ENCODE assay signal across 8 cellular contexts in genomic region chr15:82810061-82810862, GRCh38. TPM values are rescaled to one million over a fixed set of nuclear protein-coding genes. Genes with fewer than 3 reads are reported as not detected.
DNase-seq lines count a peak whose midpoint lies in the region; ATAC-seq lines count a peak whose summit lies in the region.

No MANE protein-coding gene starts in this region.

- no peak overlapping the region for H4K91ac ChIP-seq in neuronal stem cell (ENCODE audit: low read depth, low read length, poor library complexity)

- no peaks in the 10 kb centered on the region for H3K9me3 ChIP-seq in neuronal stem cell (replicated peaks in 1 of 2; ENCODE audit: control insufficient read depth in 2 of 2, insufficient read depth in 1 of 2, low read depth in 1 of 2, low read length in 2 of 2)

- H3K9me3 Mint-ChIP-seq in activated T-cell treated with anti-CD3 and anti-CD28 coated beads, Interleukin-2, amount 50 U/mL, for 4 hours = no peaks in the 10 kb centered on the region

- peak overlapping the region; percentile 87 for H3K27ac ChIP-seq in neuronal stem cell (replicated peaks; ENCODE audit: low read length)

- peak overlapping the region; percentile 75 to 98 for H3K4me3 ChIP-seq in neuronal stem cell (ENCODE audit: low read length in 2 of 2)

- H3K4me1 ChIP-seq in neuronal stem cell (ENCODE audit: control insufficient read depth in 2 of 2, insufficient read depth in 1 of 2, low read depth in 1 of 2, low read length in 2 of 2) = peaks cover 2 to 6% of the 10 kb centered on the region in 2 donors

- no peak overlapping the region for H2BK5ac ChIP-seq in neuronal stem cell (ENCODE audit: low read length)

- H3K4me2 ChIP-seq in neuronal stem cell (ENCODE audit: insufficient read depth, low read length, poor library complexity, severe bottlenecking) = peak overlapping the region; percentile 80

- H2AFZ ChIP-seq in neuronal stem cell (ENCODE audit: low read length) = peak overlapping the region; percentile 96

- peak overlapping the region; percentile 97 for H3K14ac ChIP-seq in neuronal stem cell (ENCODE audit: low read length)

- peaks cover 0 to 22% of the 10 kb centered on the region in 2 donors for H3K36me3 ChIP-seq in neuronal stem cell (replicated peaks in 1 of 2; ENCODE audit: control insufficient read depth in 2 of 2, insufficient read depth in 2 of 2, low read length in 2 of 2)

- no peak overlapping the region for H2AK5ac ChIP-seq in neuronal stem cell (ENCODE audit: low read depth, low read length)

- peaks cover 41% of the 10 kb centered on the region for H3K4me1 Mint-ChIP-seq in activated T-cell treated with anti-CD3 and anti-CD28 coated beads, Interleukin-2, amount 50 U/mL, for 4 hours (ENCODE audit: low read depth)

- peak overlapping the region; percentile 98 for H3K9ac ChIP-seq in neuronal stem cell (ENCODE audit: low read depth, low read length, poor library complexity)

- H4K8ac ChIP-seq in neuronal stem cell (ENCODE audit: low read depth, low read length) = no peak overlapping the region

- peak overlapping the region; percentile 93 for H3K23ac ChIP-seq in neuronal stem cell (ENCODE audit: low read depth, low read length, poor library complexity)

- no CpG with 5 or more reads among the region's 80 CpGs for WGBS in neuronal stem cell (ENCODE audit: extremely low coverage in 2 of 2, insufficient read length in 2 of 2, insufficient replicate concordance in 1 of 2), 2 donors

- no peak overlapping the region for H3K4ac ChIP-seq in neuronal stem cell (ENCODE audit: low read length)

- H3K79me1 ChIP-seq in neuronal stem cell (ENCODE audit: low read depth, low read length) = no peaks in the 10 kb centered on the region

- no peak overlapping the region for H2BK15ac ChIP-seq in neuronal stem cell (ENCODE audit: low read length)

- H3K27me3 ChIP-seq in neuronal stem cell (ENCODE audit: control insufficient read depth in 3 of 3, insufficient read depth in 3 of 3, low read depth in 1 of 3, low read length in 3 of 3) = peaks cover 0 to 2% (median 0%) of the 10 kb centered on the region in 3 experiments

- peak overlapping the region; percentile 91 for H3K18ac ChIP-seq in neuronal stem cell (ENCODE audit: low read length)

- peaks cover 13% of the 10 kb centered on the region for H3K36me3 Mint-ChIP-seq in activated T-cell treated with anti-CD3 and anti-CD28 coated beads, Interleukin-2, amount 50 U/mL, for 4 hours (ENCODE audit: insufficient read depth)

- ATAC-seq in HG02610 (IDR thresholded peaks at IDR 0.05; ENCODE audit: unreplicated experiment) = peak; percentile 3
- peak; percentile 36 for ATAC-seq in activated T-cell treated with anti-CD3 and anti-CD28 coated beads, Interleukin-2, amount 50 U/mL, for 4 hours

- peak; percentile 23 to 87 for DNase-seq in NCI-H526 (lab: John Stamatoyannopoulos, UW)
- DNase-seq in NCI-H526 treated with DMSO at 0.1 percent for 48 hours (lab: John Stamatoyannopoulos, UW) = no peak
- DNase-seq in NCI-H69 (lab: John Stamatoyannopoulos, UW) = peak; percentile 60
- DNase-seq in activated T-cell treated with anti-CD3 and anti-CD28 coated beads, Interleukin-2, amount 50 U/mL, for 4 hours = peak; percentile 10
- peak; percentile 58 for DNase-seq in fibroblast of peridontal ligament (ENCODE audit: extremely low read depth)
- peak; percentile 42 for DNase-seq in neuronal stem cell (ENCODE audit: low spot score)
- DNase-seq in DMS79 (lab: John Stamatoyannopoulos, UW) = no peak

- H2BK120ac ChIP-seq in neuronal stem cell (ENCODE audit: low read depth, low read length) = peak overlapping the region; percentile 61

- H3K4me3 Mint-ChIP-seq in activated T-cell treated with anti-CD3 and anti-CD28 coated beads, Interleukin-2, amount 50 U/mL, for 4 hours = peak overlapping the region; percentile 97

- no peaks in the 10 kb centered on the region for H3K27me3 Mint-ChIP-seq in activated T-cell treated with anti-CD3 and anti-CD28 coated beads, Interleukin-2, amount 50 U/mL, for 4 hours (ENCODE audit: low read depth)

- H2BK12ac ChIP-seq in neuronal stem cell (ENCODE audit: low read length) = no peak overlapping the region

RNA-seq across cellular contexts. Expression of gene WHAMM, which starts 0.8 kb away (rescaled TPM):
- total RNA-seq in activated T-cell treated with anti-CD3 and anti-CD28 coated beads, Interleukin-2, amount 50 U/mL, for 4 hours = 1 to 10 TPM; 7.1 to 9.6 (median 7.6) TPM
- polyA plus RNA-seq in neuronal stem cell (2013, experiment 1 of 2) = 4.9 TPM
- 4.4 TPM for polyA plus RNA-seq in neuronal stem cell (2013, experiment 2 of 2)

RNA-seq across cellular contexts. Expression of gene FSD2, which starts 4.4 kb away (rescaled TPM):
- not detected for total RNA-seq in activated T-cell treated with anti-CD3 and anti-CD28 coated beads, Interleukin-2, amount 50 U/mL, for 4 hours
- polyA plus RNA-seq in neuronal stem cell (2013, experiment 1 of 2) = not detected
- under 0.01 TPM for polyA plus RNA-seq in neuronal stem cell (2013, experiment 2 of 2)

Comparison
In these comparisons a context has a peak if more than half of its experiments do, and no peak if none do; other contexts are left out.
1. DNase-seq: peak in NCI-H526 (2 of 2), NCI-H69 (single experiment), activated T-cell treated with anti-CD3 and anti-CD28 coated beads, Interleukin-2, amount 50 U/mL, for 4 hours (single experiment), fibroblast of peridontal ligament (single experiment) and neuronal stem cell (single experiment); none in NCI-H526 treated with DMSO at 0.1 percent for 48 hours (single experiment) and DMS79 (single experiment).